ENCODE assay signal across 10 cellular contexts in genomic region chr19:2281265-2282061, GRCh38. TPM values are rescaled to one million over a fixed set of nuclear protein-coding genes. Genes with fewer than 3 reads are reported as not detected.
DNase-seq lines count a peak whose midpoint lies in the region; ATAC-seq, FAIRE-seq and TF ChIP-seq lines count a peak whose summit lies in the region.
"Not testable (repeated sequence)": the region's sequence is repeated elsewhere in the genome, so short reads cannot be mapped to it uniquely, and the experiment has no call there.
"Had no signal": no experiment of that assay in that cellular context is flagged by ENCODE, and none has a peak within 500 bp of the region (broad histone marks: within the 10 kb centered on the region; RNA-seq: fewer than 3 reads in every experiment).

No MANE protein-coding gene starts in this region.

- H4K20me1 ChIP-seq in HepG2 (ENCODE audit: insufficient read depth, low read length); neural progenitor cell (ENCODE audit: low read depth): not testable (repeated sequence)

- H3K4me3 Mint-ChIP-seq in activated CD4-positive, alpha-beta T cell treated with anti-CD3 and anti-CD28 coated beads, Interleukin-2, amount 10 ng/mL, durations not matched to agents 7 days and 5 days = peak overlapping the region; percentile 32
- H3K4me3 Mint-ChIP-seq in neural progenitor cell = not testable (repeated sequence)
- H3K4me3 Mint-ChIP-seq in stimulated activated naive CD8-positive, alpha-beta T cell treated with anti-CD3 and anti-CD28 coated beads, Interleukin-15, Interleukin-2, amounts not matched to agents 100 ng/mL and 50 ng/mL, for 24 hours = peak overlapping the region; percentile 43

- H3K27me3 Mint-ChIP-seq in activated CD4-positive, alpha-beta T cell treated with anti-CD3 and anti-CD28 coated beads, Interleukin-2, amount 10 ng/mL, durations not matched to agents 7 days and 5 days; neural progenitor cell (ENCODE audit: insufficient read depth, low read depth); stimulated activated naive CD8-positive, alpha-beta T cell treated with anti-CD3 and anti-CD28 coated beads, Interleukin-15, Interleukin-2, amounts not matched to agents 100 ng/mL and 50 ng/mL, for 24 hours: not testable (repeated sequence)

- H3K79me2 ChIP-seq in HepG2 (ENCODE audit: insufficient read depth, low read length); neural progenitor cell (ENCODE audit: low read depth): not testable (repeated sequence)

- H3K9me3 Mint-ChIP-seq in activated CD4-positive, alpha-beta T cell treated with anti-CD3 and anti-CD28 coated beads, Interleukin-2, amount 10 ng/mL, durations not matched to agents 7 days and 5 days; neural progenitor cell; stimulated activated naive CD8-positive, alpha-beta T cell treated with anti-CD3 and anti-CD28 coated beads, Interleukin-15, Interleukin-2, amounts not matched to agents 100 ng/mL and 50 ng/mL, for 24 hours: not testable (repeated sequence)

- H3K9ac ChIP-seq in HepG2 (ENCODE audit: insufficient read depth, low read depth, low read length); neural progenitor cell: not testable (repeated sequence)

- TF ChIP-seq EP300 in HepG2 (IDR thresholded peaks at IDR 0.05; ENCODE audit: low read depth in 2 of 2, low read length in 2 of 2); HepG2 (CRISPR knock-in tag; IDR thresholded peaks at IDR 0.05; ENCODE audit: borderline replicate concordance): not testable (repeated sequence)

- not testable (repeated sequence) for TF ChIP-seq RAD21 in HepG2 (CRISPR knock-in tag; IDR thresholded peaks at IDR 0.05)

- FAIRE-seq in HepG2 (lab: Jason Lieb, UNC) = not testable (repeated sequence)

- peak; percentile 21 for ATAC-seq in HepG2

- H3K27me3 ChIP-seq in BJ (ENCODE audit: control insufficient read depth, insufficient read depth, low read length); HL-60 (ENCODE audit: insufficient read depth, poor library complexity, severe bottlenecking); breast epithelium: not testable (repeated sequence)
- H3K27me3 ChIP-seq in HepG2 (ENCODE audit: control insufficient read depth in 1 of 2, insufficient read depth in 2 of 2, low read length in 2 of 2) = peaks cover 2 to 25% of the 10 kb centered on the region in 2 experiments; a peak in 4 of 5 replicates
- peaks cover 51% of the 10 kb centered on the region for H3K27me3 ChIP-seq in neural progenitor cell

- not testable (repeated sequence) for DNase-seq in BJ (ENCODE audit: low read depth); HL-60 (ENCODE audit: low read depth in 1 of 2, low spot score in 1 of 2); activated CD4-positive, alpha-beta T cell treated with anti-CD3 and anti-CD28 coated beads, Interleukin-2, amount 10 ng/mL, durations not matched to agents 7 days and 5 days; breast epithelium (ENCODE audit: low spot score in 2 of 2); fibroblast of pulmonary artery (ENCODE audit: low read depth); HepG2 (ENCODE audit: low spot score); neural progenitor cell (ENCODE audit: low spot score)

- H3K4me1 Mint-ChIP-seq in activated CD4-positive, alpha-beta T cell treated with anti-CD3 and anti-CD28 coated beads, Interleukin-2, amount 10 ng/mL, durations not matched to agents 7 days and 5 days = peaks cover 16% of the 10 kb centered on the region
- H3K4me1 Mint-ChIP-seq in neural progenitor cell = peaks cover 11% of the 10 kb centered on the region
- H3K4me1 Mint-ChIP-seq in stimulated activated naive CD8-positive, alpha-beta T cell treated with anti-CD3 and anti-CD28 coated beads, Interleukin-15, Interleukin-2, amounts not matched to agents 100 ng/mL and 50 ng/mL, for 24 hours (ENCODE audit: low read depth) = peaks cover 17% of the 10 kb centered on the region

- POLR2A ChIA-PET in BJ (lab: Charles Lee); activated CD4-positive, alpha-beta T cell treated with anti-CD3 and anti-CD28 coated beads, Interleukin-2, amount 10 ng/mL, durations not matched to agents 7 days and 5 days (lab: Charles Lee); HepG2 (lab: Yijun Ruan, JAX): not testable (repeated sequence)

- 7% methylated on average over 2 of the region's 16 CpGs for WGBS in HepG2 (ENCODE audit: low lambda C conversion rate)

- not testable (repeated sequence) for H2AFZ ChIP-seq in HepG2 (ENCODE audit: low read length); neural progenitor cell (replicated peaks)

- not testable (repeated sequence) for H3K36me3 ChIP-seq in BJ (ENCODE audit: control insufficient read depth, insufficient read depth, low read length); breast epithelium; HepG2 (replicated peaks in 1 of 2; ENCODE audit: control insufficient read depth in 1 of 2, insufficient read depth in 2 of 2, low read length in 2 of 2); neural progenitor cell

- not testable (repeated sequence) for BruUV-seq in HepG2 (replicated peaks; lab: Mats Ljungman, UMichigan)

- intact Hi-C loops in breast epithelium (cut with DNase I; ENCODE audit: low total_unique reads); HepG2 (cut with micrococcal nuclease; ENCODE audit: unreplicated experiment): not testable (repeated sequence)

- not testable (repeated sequence) for H3F3A ChIP-seq in neural progenitor cell (ENCODE audit: low read depth)

- H3K27ac Mint-ChIP-seq in activated CD4-positive, alpha-beta T cell treated with anti-CD3 and anti-CD28 coated beads, Interleukin-2, amount 10 ng/mL, durations not matched to agents 7 days and 5 days = peak overlapping the region; percentile 75
- not testable (repeated sequence) for H3K27ac Mint-ChIP-seq in neural progenitor cell; stimulated activated naive CD8-positive, alpha-beta T cell treated with anti-CD3 and anti-CD28 coated beads, Interleukin-15, Interleukin-2, amounts not matched to agents 100 ng/mL and 50 ng/mL, for 24 hours

- not testable (repeated sequence) for H3K9me3 ChIP-seq in breast epithelium; HepG2 (ENCODE audit: low read length); neural progenitor cell (ENCODE audit: low read depth)

- H3K36me3 Mint-ChIP-seq in activated CD4-positive, alpha-beta T cell treated with anti-CD3 and anti-CD28 coated beads, Interleukin-2, amount 10 ng/mL, durations not matched to agents 7 days and 5 days (ENCODE audit: low read depth); neural progenitor cell; stimulated activated naive CD8-positive, alpha-beta T cell treated with anti-CD3 and anti-CD28 coated beads, Interleukin-15, Interleukin-2, amounts not matched to agents 100 ng/mL and 50 ng/mL, for 24 hours (ENCODE audit: low read depth): not testable (repeated sequence)

- TF ChIP-seq POLR2A in breast epithelium (IDR thresholded peaks at IDR 0.05); HepG2 (IDR thresholded peaks at IDR 0.05; ENCODE audit: insufficient read depth in 1 of 2, low read depth in 2 of 2, low read length in 2 of 2): not testable (repeated sequence)

- CTCF ChIA-PET in BJ (lab: Yijun Ruan, JAX) = interaction anchor here (1.4 to 1.7 kb wide), 2 partner anchors 10 to 34 kb away, joined by 4 read pairs; no protein-coding TSS in a partner anchor
- CTCF ChIA-PET in activated CD4-positive, alpha-beta T cell treated with anti-CD3 and anti-CD28 coated beads, Interleukin-2, amount 10 ng/mL, durations not matched to agents 7 days and 5 days (lab: Charles Lee); HepG2 (lab: Yijun Ruan, JAX; ENCODE audit: low intra/inter-chr PET ratio, low total read pairs): not testable (repeated sequence)

- in situ Hi-C loops in HepG2 (cut with HindIII; ENCODE audit: extremely low pct_ligation_motif_present, low pct_unique_long_range_greater_than_20kb) = not testable (repeated sequence)

- peak overlapping the region; percentile 80 for H3K27ac ChIP-seq in HL-60 (replicated peaks)
- H3K27ac ChIP-seq in breast epithelium; HepG2 (ENCODE audit: extremely low read length, insufficient read depth, low read length); neural progenitor cell: not testable (repeated sequence)

- H3K4me2 ChIP-seq in HepG2 (ENCODE audit: low read depth, low read length) = peak overlapping the region; percentile 62; the same call in 1 of the 2 replicates
- peak overlapping the region; percentile 78 for H3K4me2 ChIP-seq in neural progenitor cell

- not testable (repeated sequence) for H3K4me1 ChIP-seq in breast epithelium, neural progenitor cell
- H3K4me1 ChIP-seq in HepG2 (ENCODE audit: insufficient read depth, low read length) = peaks cover 20% of the 10 kb centered on the region

- H3K4me3 ChIP-seq in BJ (ENCODE audit: low read depth, low read length) (peak overlapping the region; percentile 28), HL-60 (replicated peaks; ENCODE audit: insufficient read depth, low read length) (peak overlapping the region; percentile 44), breast epithelium (peak overlapping the region; percentile 31 to 55 (median 38)), fibroblast of pulmonary artery (replicated peaks; ENCODE audit: low read depth, low read length) (peak overlapping the region; percentile 31), HepG2 (replicated peaks in 1 of 3; ENCODE audit: insufficient read depth in 1 of 3, low read depth in 2 of 3, low read length in 3 of 3) (peak overlapping the region in 2 of 3 experiments; percentile 23 to 57; a peak in 3 of 6 replicates), neural progenitor cell (peak overlapping the region; percentile 40)

- not testable (repeated sequence) for TF ChIP-seq CTCF in BJ (IDR thresholded peaks at IDR 0.05; ENCODE audit: insufficient read depth, low read depth, low read length); HL-60 (IDR thresholded peaks at IDR 0.05; ENCODE audit: insufficient read depth, low read length); breast epithelium (IDR thresholded peaks at IDR 0.05); fibroblast of pulmonary artery (IDR thresholded peaks at IDR 0.05; ENCODE audit: low read length, missing control alignments); HepG2 (CRISPR knock-in tag; IDR thresholded peaks at IDR 0.05); neural progenitor cell (IDR thresholded peaks at IDR 0.05)

RNA-seq across cellular contexts. Expression of gene PEAK3, which starts 0.5 kb away (rescaled TPM):
- not detected in 2 replicates for polyA plus RNA-seq in BJ (2011; rRNA removed)
- 0.10 TPM in 1 of 2 replicates, not detected in the other for polyA minus RNA-seq in BJ (2011; rRNA and poly(A)+ RNA removed)
- under 1 TPM; 0.17 to 0.25 TPM for total RNA-seq in activated CD4-positive, alpha-beta T cell treated with anti-CD3 and anti-CD28 coated beads, Interleukin-2, amount 10 ng/mL, durations not matched to agents 7 days and 5 days
- total RNA-seq in breast epithelium = 1 to 10 TPM in 1 of 3 donors, not detected in 2; 1.8 TPM
- total RNA-seq in HepG2 (2016; rRNA removed; fragmentation: Illumina TruSeq; extraction: Trizol) = not detected in 2 replicates
- not detected in 2 replicates for total RNA-seq in HepG2 (2016; cell fraction: cytosol; rRNA removed; fragmentation: Illumina TruSeq; extraction: Trizol; ENCODE audit: low read depth)
- not detected in 2 replicates for total RNA-seq in HepG2 (2016; cell fraction: insoluble cytoplasmic fraction; rRNA removed; fragmentation: Illumina TruSeq; extraction: Trizol)
- total RNA-seq in HepG2 (2016; cell fraction: membrane; rRNA removed; fragmentation: Illumina TruSeq; extraction: Trizol) = not detected in 2 replicates
- not detected in 2 replicates for total RNA-seq in HepG2 (2016; cell fraction: nucleus; rRNA removed; fragmentation: Illumina TruSeq; extraction: Trizol)
- not detected in 2 replicates for polyA plus RNA-seq in HepG2 (2011; rRNA removed)
- not detected in 2 replicates for polyA plus RNA-seq in HepG2 (2011; cell fraction: cytosol; rRNA removed)
- not detected in 2 replicates for polyA plus RNA-seq in HepG2 (2011; cell fraction: nucleus; rRNA removed)
- polyA plus RNA-seq in HepG2 (2012) = not detected in 2 replicates
- polyA plus RNA-seq in HepG2 (2016; cell fraction: cytosol; fragmentation: Illumina TruSeq; extraction: Trizol; ENCODE audit: low read depth) = not detected in 2 replicates
- polyA plus RNA-seq in HepG2 (2016; cell fraction: insoluble cytoplasmic fraction; fragmentation: Illumina TruSeq; extraction: Trizol; ENCODE audit: low read depth) = not detected in 2 replicates
- polyA plus RNA-seq in HepG2 (2016; cell fraction: membrane; fragmentation: Illumina TruSeq; extraction: Trizol; ENCODE audit: low read depth) = not detected in 2 replicates
- not detected in 2 replicates for polyA plus RNA-seq in HepG2 (2016; cell fraction: nucleus; fragmentation: Illumina TruSeq; extraction: Trizol; ENCODE audit: insufficient read depth, low read depth)
- polyA minus RNA-seq in HepG2 (2011; rRNA and poly(A)+ RNA removed; ENCODE audit: low replicate concordance) = not detected in 2 replicates
- polyA minus RNA-seq in HepG2 (2011; cell fraction: cytosol; rRNA and poly(A)+ RNA removed) = not detected in 2 replicates
- not detected in 2 replicates for polyA minus RNA-seq in HepG2 (2011; cell fraction: nucleus; rRNA and poly(A)+ RNA removed)
- not detected in 2 replicates for total RNA-seq in neural progenitor cell (ENCODE audit: low replicate concordance)
- total RNA-seq: pulmonary artery endothelial cell had no signal

RNA-seq across cellular contexts. Expression of gene JSRP1, which starts 25.2 kb away (rescaled TPM):
- polyA plus RNA-seq in BJ (2011; rRNA removed) (not detected in 2 replicates), HepG2 (2011; rRNA removed) (0.16 and 0.39 TPM in 2 replicates)
- not detected in 2 replicates for polyA minus RNA-seq in BJ (2011; rRNA and poly(A)+ RNA removed)
- under 1 TPM in 1 of 2 experiments, not detected in 1; 0.27 TPM for total RNA-seq in activated CD4-positive, alpha-beta T cell treated with anti-CD3 and anti-CD28 coated beads, Interleukin-2, amount 10 ng/mL, durations not matched to agents 7 days and 5 days
- total RNA-seq in breast epithelium (1 to 10 TPM in 2 of 3 donors, not detected in 1; 1.0 to 2.3 TPM), HepG2 (2016; rRNA removed; fragmentation: Illumina TruSeq; extraction: Trizol) (0.38 and 0.73 TPM in 2 replicates), neural progenitor cell (ENCODE audit: low replicate concordance) (0.12 TPM in 1 of 2 replicates, not detected in the other)
- 1.1 TPM in 2 replicates for total RNA-seq in HepG2 (2016; cell fraction: cytosol; rRNA removed; fragmentation: Illumina TruSeq; extraction: Trizol; ENCODE audit: low read depth)
- total RNA-seq in HepG2 (2016; cell fraction: insoluble cytoplasmic fraction; rRNA removed; fragmentation: Illumina TruSeq; extraction: Trizol) = 0.54 and 0.56 TPM in 2 replicates
- 0.96 and 1.2 TPM in 2 replicates for total RNA-seq in HepG2 (2016; cell fraction: membrane; rRNA removed; fragmentation: Illumina TruSeq; extraction: Trizol)
- 0.40 and 0.69 TPM in 2 replicates for total RNA-seq in HepG2 (2016; cell fraction: nucleus; rRNA removed; fragmentation: Illumina TruSeq; extraction: Trizol)
- 0.27 and 0.36 TPM in 2 replicates for polyA plus RNA-seq in HepG2 (2011; cell fraction: cytosol; rRNA removed)
- 0.29 TPM in 1 of 2 replicates, not detected in the other for polyA plus RNA-seq in HepG2 (2011; cell fraction: nucleus; rRNA removed)
- 0.41 and 0.44 TPM in 2 replicates for polyA plus RNA-seq in HepG2 (2012)
- 0.88 and 1.2 TPM in 2 replicates for polyA plus RNA-seq in HepG2 (2016; cell fraction: cytosol; fragmentation: Illumina TruSeq; extraction: Trizol; ENCODE audit: low read depth)
- polyA plus RNA-seq in HepG2 (2016; cell fraction: insoluble cytoplasmic fraction; fragmentation: Illumina TruSeq; extraction: Trizol; ENCODE audit: low read depth) = 0.73 and 0.80 TPM in 2 replicates
- 0.84 and 1.0 TPM in 2 replicates for polyA plus RNA-seq in HepG2 (2016; cell fraction: membrane; fragmentation: Illumina TruSeq; extraction: Trizol; ENCODE audit: low read depth)
- 0.57 and 0.95 TPM in 2 replicates for polyA plus RNA-seq in HepG2 (2016; cell fraction: nucleus; fragmentation: Illumina TruSeq; extraction: Trizol; ENCODE audit: insufficient read depth, low read depth)
- polyA minus RNA-seq in HepG2 (2011; rRNA and poly(A)+ RNA removed; ENCODE audit: low replicate concordance) = not detected in 2 replicates
- not detected in 2 replicates for polyA minus RNA-seq in HepG2 (2011; cell fraction: cytosol; rRNA and poly(A)+ RNA removed)
- polyA minus RNA-seq in HepG2 (2011; cell fraction: nucleus; rRNA and poly(A)+ RNA removed) = not detected in 2 replicates
- total RNA-seq: T-helper 1 cell treated with Interleukin-12 subunit alpha and Interleukin-12 subunit beta and Interleukin-4 antibody, amounts not matched to agents 30 ng/mL and 1 ng/mL, for 36 hours had no signal

RNA-seq across cellular contexts. Expression of gene LINGO3, which starts 26.5 kb away (rescaled TPM):
- polyA plus RNA-seq in BJ (2011; rRNA removed) (not detected in 2 replicates), HepG2 (2011; rRNA removed) (not detected in 2 replicates)
- not detected in 2 replicates for polyA minus RNA-seq in BJ (2011; rRNA and poly(A)+ RNA removed)
- under 1 TPM; 0.35 to 0.44 TPM for total RNA-seq in activated CD4-positive, alpha-beta T cell treated with anti-CD3 and anti-CD28 coated beads, Interleukin-2, amount 10 ng/mL, durations not matched to agents 7 days and 5 days
- total RNA-seq in breast epithelium (under 1 TPM in 2 of 3 donors, not detected in 1; 0.16 to 0.33 TPM), HepG2 (2016; rRNA removed; fragmentation: Illumina TruSeq; extraction: Trizol) (not detected in 2 replicates), neural progenitor cell (ENCODE audit: low replicate concordance) (1.5 TPM in 1 of 2 replicates, not detected in the other)
- total RNA-seq in HepG2 (2016; cell fraction: cytosol; rRNA removed; fragmentation: Illumina TruSeq; extraction: Trizol; ENCODE audit: low read depth) = not detected in 2 replicates
- total RNA-seq in HepG2 (2016; cell fraction: insoluble cytoplasmic fraction; rRNA removed; fragmentation: Illumina TruSeq; extraction: Trizol) = not detected in 2 replicates
- not detected in 2 replicates for total RNA-seq in HepG2 (2016; cell fraction: membrane; rRNA removed; fragmentation: Illumina TruSeq; extraction: Trizol)
- not detected in 2 replicates for total RNA-seq in HepG2 (2016; cell fraction: nucleus; rRNA removed; fragmentation: Illumina TruSeq; extraction: Trizol)
- polyA plus RNA-seq in HepG2 (2011; cell fraction: cytosol; rRNA removed) = not detected in 2 replicates
- polyA plus RNA-seq in HepG2 (2011; cell fraction: nucleus; rRNA removed) = not detected in 2 replicates
- not detected in 2 replicates for polyA plus RNA-seq in HepG2 (2012)
- not detected in 2 replicates for polyA plus RNA-seq in HepG2 (2016; cell fraction: cytosol; fragmentation: Illumina TruSeq; extraction: Trizol; ENCODE audit: low read depth)
- polyA plus RNA-seq in HepG2 (2016; cell fraction: insoluble cytoplasmic fraction; fragmentation: Illumina TruSeq; extraction: Trizol; ENCODE audit: low read depth) = not detected in 2 replicates
- not detected in 2 replicates for polyA plus RNA-seq in HepG2 (2016; cell fraction: membrane; fragmentation: Illumina TruSeq; extraction: Trizol; ENCODE audit: low read depth)
- polyA plus RNA-seq in HepG2 (2016; cell fraction: nucleus; fragmentation: Illumina TruSeq; extraction: Trizol; ENCODE audit: insufficient read depth, low read depth) = not detected in 2 replicates
- polyA minus RNA-seq in HepG2 (2011; rRNA and poly(A)+ RNA removed; ENCODE audit: low replicate concordance) = not detected in 2 replicates
- polyA minus RNA-seq in HepG2 (2011; cell fraction: cytosol; rRNA and poly(A)+ RNA removed) = not detected in 2 replicates
- polyA minus RNA-seq in HepG2 (2011; cell fraction: nucleus; rRNA and poly(A)+ RNA removed) = not detected in 2 replicates
- total RNA-seq: pulmonary artery endothelial cell had no signal

RNA-seq across cellular contexts. Expression of gene AMH, which starts 32.3 kb away (rescaled TPM):
- polyA plus RNA-seq in BJ (2011; rRNA removed) (0.59 and 0.66 TPM in 2 replicates), HepG2 (2011; rRNA removed) (0.03 and 0.04 TPM in 2 replicates)
- 0.31 TPM in 1 of 2 replicates, not detected in the other for polyA minus RNA-seq in BJ (2011; rRNA and poly(A)+ RNA removed)
- 1 to 10 TPM; 5.2 to 9.2 TPM for total RNA-seq in activated CD4-positive, alpha-beta T cell treated with anti-CD3 and anti-CD28 coated beads, Interleukin-2, amount 10 ng/mL, durations not matched to agents 7 days and 5 days
- total RNA-seq in breast epithelium (1 to 10 TPM in 2 of 3 donors, not detected in 1; 2.5 to 3.9 TPM), HepG2 (2016; rRNA removed; fragmentation: Illumina TruSeq; extraction: Trizol) (0.18 TPM in 1 of 2 replicates, not detected in the other), neural progenitor cell (ENCODE audit: low replicate concordance) (3.5 and 22.4 TPM in 2 replicates)
- not detected in 2 replicates for total RNA-seq in HepG2 (2016; cell fraction: cytosol; rRNA removed; fragmentation: Illumina TruSeq; extraction: Trizol; ENCODE audit: low read depth)
- not detected in 2 replicates for total RNA-seq in HepG2 (2016; cell fraction: insoluble cytoplasmic fraction; rRNA removed; fragmentation: Illumina TruSeq; extraction: Trizol)
- 0.09 TPM in 1 of 2 replicates, not detected in the other for total RNA-seq in HepG2 (2016; cell fraction: membrane; rRNA removed; fragmentation: Illumina TruSeq; extraction: Trizol)
- total RNA-seq in HepG2 (2016; cell fraction: nucleus; rRNA removed; fragmentation: Illumina TruSeq; extraction: Trizol) = not detected in 2 replicates
- 0.05 TPM in 1 of 2 replicates, not detected in the other for polyA plus RNA-seq in HepG2 (2011; cell fraction: cytosol; rRNA removed)
- polyA plus RNA-seq in HepG2 (2011; cell fraction: nucleus; rRNA removed) = 1.2 and 2.0 TPM in 2 replicates
- polyA plus RNA-seq in HepG2 (2012) = 0.08 TPM in 1 of 2 replicates, not detected in the other
- polyA plus RNA-seq in HepG2 (2016; cell fraction: cytosol; fragmentation: Illumina TruSeq; extraction: Trizol; ENCODE audit: low read depth) = 0.06 TPM in 1 of 2 replicates, not detected in the other
- polyA plus RNA-seq in HepG2 (2016; cell fraction: insoluble cytoplasmic fraction; fragmentation: Illumina TruSeq; extraction: Trizol; ENCODE audit: low read depth) = not detected in 2 replicates
- not detected in 2 replicates for polyA plus RNA-seq in HepG2 (2016; cell fraction: membrane; fragmentation: Illumina TruSeq; extraction: Trizol; ENCODE audit: low read depth)
- polyA plus RNA-seq in HepG2 (2016; cell fraction: nucleus; fragmentation: Illumina TruSeq; extraction: Trizol; ENCODE audit: insufficient read depth, low read depth) = 0.51 TPM in 2 replicates
- polyA minus RNA-seq in HepG2 (2011; rRNA and poly(A)+ RNA removed; ENCODE audit: low replicate concordance) = 0.48 and 1.0 TPM in 2 replicates
- not detected in 2 replicates for polyA minus RNA-seq in HepG2 (2011; cell fraction: cytosol; rRNA and poly(A)+ RNA removed)
- 0.62 TPM in 1 of 2 replicates, not detected in the other for polyA minus RNA-seq in HepG2 (2011; cell fraction: nucleus; rRNA and poly(A)+ RNA removed)

RNA-seq across cellular contexts. Expression of gene SF3A2, which starts 44.8 kb away (rescaled TPM):
- 8.9 and 12.2 TPM in 2 replicates for polyA plus RNA-seq in BJ (2011; rRNA removed)
- polyA minus RNA-seq in BJ (2011; rRNA and poly(A)+ RNA removed) = 11.3 and 20.2 TPM in 2 replicates
- 100 to 1,000 TPM; 142 to 151 TPM for total RNA-seq in activated CD4-positive, alpha-beta T cell treated with anti-CD3 and anti-CD28 coated beads, Interleukin-2, amount 10 ng/mL, durations not matched to agents 7 days and 5 days
- 10 to 100 TPM; 32.6 to 38.0 (median 33.3) TPM for total RNA-seq in breast epithelium
- 8.8 and 10.1 TPM in 2 replicates for total RNA-seq in HepG2 (2016; rRNA removed; fragmentation: Illumina TruSeq; extraction: Trizol)
- total RNA-seq in HepG2 (2016; cell fraction: cytosol; rRNA removed; fragmentation: Illumina TruSeq; extraction: Trizol; ENCODE audit: low read depth) = 11.7 and 13.9 TPM in 2 replicates
- 8.6 and 13.2 TPM in 2 replicates for total RNA-seq in HepG2 (2016; cell fraction: insoluble cytoplasmic fraction; rRNA removed; fragmentation: Illumina TruSeq; extraction: Trizol)
- 13.1 and 15.2 TPM in 2 replicates for total RNA-seq in HepG2 (2016; cell fraction: membrane; rRNA removed; fragmentation: Illumina TruSeq; extraction: Trizol)
- total RNA-seq in HepG2 (2016; cell fraction: nucleus; rRNA removed; fragmentation: Illumina TruSeq; extraction: Trizol) = 16.1 and 17.8 TPM in 2 replicates
- polyA plus RNA-seq in HepG2 (2011; rRNA removed) = 7.9 and 8.6 TPM in 2 replicates
- 6.1 and 7.3 TPM in 2 replicates for polyA plus RNA-seq in HepG2 (2011; cell fraction: cytosol; rRNA removed)
- polyA plus RNA-seq in HepG2 (2011; cell fraction: nucleus; rRNA removed) = 34.7 and 47.7 TPM in 2 replicates
- polyA plus RNA-seq in HepG2 (2012) = 34.0 and 34.2 TPM in 2 replicates
- polyA plus RNA-seq in HepG2 (2016; cell fraction: cytosol; fragmentation: Illumina TruSeq; extraction: Trizol; ENCODE audit: low read depth) = 12.1 and 13.8 TPM in 2 replicates
- 18.7 and 31.5 TPM in 2 replicates for polyA plus RNA-seq in HepG2 (2016; cell fraction: insoluble cytoplasmic fraction; fragmentation: Illumina TruSeq; extraction: Trizol; ENCODE audit: low read depth)
- polyA plus RNA-seq in HepG2 (2016; cell fraction: membrane; fragmentation: Illumina TruSeq; extraction: Trizol; ENCODE audit: low read depth) = 17.7 and 21.0 TPM in 2 replicates
- 46.1 and 47.0 TPM in 2 replicates for polyA plus RNA-seq in HepG2 (2016; cell fraction: nucleus; fragmentation: Illumina TruSeq; extraction: Trizol; ENCODE audit: insufficient read depth, low read depth)
- polyA minus RNA-seq in HepG2 (2011; rRNA and poly(A)+ RNA removed; ENCODE audit: low replicate concordance) = 20.0 and 24.2 TPM in 2 replicates
- polyA minus RNA-seq in HepG2 (2011; cell fraction: cytosol; rRNA and poly(A)+ RNA removed) = 16.0 and 20.6 TPM in 2 replicates
- 34.1 and 34.2 TPM in 2 replicates for polyA minus RNA-seq in HepG2 (2011; cell fraction: nucleus; rRNA and poly(A)+ RNA removed)
- 14.4 and 50.7 TPM in 2 replicates for total RNA-seq in neural progenitor cell (ENCODE audit: low replicate concordance)
